In genomic region chr5:171450423-171451246, GRCh38 we compare ENCODE assay signal across 8 cellular contexts. TPM values are rescaled to one million over a fixed set of nuclear protein-coding genes. Genes with fewer than 3 reads are reported as not detected.
A peak's percentile ranks its signal among the peaks of the same experiment; 100 is the strongest.
DNase-seq lines count a peak whose midpoint lies in the region; ATAC-seq and TF ChIP-seq lines count a peak whose summit lies in the region.

No MANE protein-coding gene starts in this region.

- H3K9me3 Mint-ChIP-seq in stimulated activated effector memory CD8-positive, alpha-beta T cell treated with anti-CD3 and anti-CD28 coated beads, Interleukin-12 subunit alpha, Interleukin-12 subunit beta, amount 100 ng/mL, for 72 hours, result no peaks in the 10 kb centered on the region

- H3K27ac Mint-ChIP-seq in stimulated activated effector memory CD8-positive, alpha-beta T cell treated with anti-CD3 and anti-CD28 coated beads, Interleukin-12 subunit alpha, Interleukin-12 subunit beta, amount 100 ng/mL, for 72 hours, result no peak overlapping the region

- ATAC-seq in left lung (peak; percentile 66), GM21423 (IDR thresholded peaks at IDR 0.05; ENCODE audit: unreplicated experiment) (no peak), GM18520 (IDR thresholded peaks at IDR 0.05; ENCODE audit: unreplicated experiment) (no peak), HG02885 (IDR thresholded peaks at IDR 0.05; ENCODE audit: poor library complexity, unreplicated experiment) (no peak)
- peak; percentile 59 for ATAC-seq in stimulated activated effector memory CD8-positive, alpha-beta T cell treated with anti-CD3 and anti-CD28 coated beads, Interleukin-12 subunit alpha, Interleukin-12 subunit beta, amount 100 ng/mL, for 72 hours

- H3K9me3 ChIP-seq in left lung, result no peaks in the 10 kb centered on the region

- peak overlapping the region; percentile 51 for H3K4me3 ChIP-seq in AG10803 (ENCODE audit: low read length)
- peak overlapping the region in 1 of 2 donors; percentile 26 for H3K4me3 ChIP-seq in cardiac fibroblast (replicated peaks in 1 of 2; ENCODE audit: low read depth in 2 of 2, low read length in 2 of 2)
- H3K4me3 ChIP-seq in left lung, result peak overlapping the region; percentile 19 to 36

- H3K27ac ChIP-seq in left lung, result peak overlapping the region; percentile 81 to 83

- intact Hi-C loops in left lung (cut with DNase I), result no loop called here

- no peaks in the 10 kb centered on the region for H3K36me3 ChIP-seq in left lung

- H3K4me1 Mint-ChIP-seq in stimulated activated effector memory CD8-positive, alpha-beta T cell treated with anti-CD3 and anti-CD28 coated beads, Interleukin-12 subunit alpha, Interleukin-12 subunit beta, amount 100 ng/mL, for 72 hours, result peaks cover 7% of the 10 kb centered on the region

- TF ChIP-seq CTCF in AG10803 (conservative IDR thresholded peaks at IDR 0.05; ENCODE audit: low read length), result no peak
- no peak for TF ChIP-seq CTCF in cardiac fibroblast (IDR thresholded peaks at IDR 0.05; ENCODE audit: low read depth, low read length)
- no peak for TF ChIP-seq CTCF in left lung (IDR thresholded peaks at IDR 0.05)

- peak; percentile 80 for DNase-seq in AG10803 (ENCODE audit: low read depth)
- DNase-seq in NCI-H2029 treated with DMSO at 0.1 percent for 48 hours (lab: John Stamatoyannopoulos, UW), result peak; percentile 4
- peak; percentile 46 to 64 for DNase-seq in cardiac fibroblast (ENCODE audit: low read depth in 2 of 2)
- peak; percentile 63 to 81 for DNase-seq in left lung
- DNase-seq in stimulated activated effector memory CD8-positive, alpha-beta T cell treated with anti-CD3 and anti-CD28 coated beads, Interleukin-12 subunit alpha, Interleukin-12 subunit beta, amount 100 ng/mL, for 72 hours (ENCODE audit: low spot score in 2 of 2), result no peak

- peak overlapping the region; percentile 59 for H3K4me3 Mint-ChIP-seq in stimulated activated effector memory CD8-positive, alpha-beta T cell treated with anti-CD3 and anti-CD28 coated beads, Interleukin-12 subunit alpha, Interleukin-12 subunit beta, amount 100 ng/mL, for 72 hours

- no peaks in the 10 kb centered on the region for H3K4me1 ChIP-seq in left lung

- no peaks in the 10 kb centered on the region for H3K36me3 Mint-ChIP-seq in stimulated activated effector memory CD8-positive, alpha-beta T cell treated with anti-CD3 and anti-CD28 coated beads, Interleukin-12 subunit alpha, Interleukin-12 subunit beta, amount 100 ng/mL, for 72 hours

- H3K27me3 ChIP-seq in left lung, result peaks cover 0 to 33% of the 10 kb centered on the region in 2 donors

RNA-seq across cellular contexts. Expression of gene FGF18, which starts 31.2 kb away (rescaled TPM):
- total RNA-seq in left lung, result 1 to 10 TPM; 2.3 to 3.1 TPM

Comparison
In these comparisons a context has a peak if more than half of its experiments do, and no peak if none do; other contexts are left out.
1. DNase-seq: peak in AG10803 (single experiment), NCI-H2029 treated with DMSO at 0.1 percent for 48 hours (single experiment), cardiac fibroblast (2 of 2) and left lung (2 of 2); none in stimulated activated effector memory CD8-positive, alpha-beta T cell treated with anti-CD3 and anti-CD28 coated beads, Interleukin-12 subunit alpha, Interleukin-12 subunit beta, amount 100 ng/mL, for 72 hours (0 of 2).
2. ATAC-seq: peak in left lung (single experiment) and stimulated activated effector memory CD8-positive, alpha-beta T cell treated with anti-CD3 and anti-CD28 coated beads, Interleukin-12 subunit alpha, Interleukin-12 subunit beta, amount 100 ng/mL, for 72 hours (single experiment); none in GM21423 (single experiment), GM18520 (single experiment) and HG02885 (single experiment).